Comparison of ENCODE assay signal across 23 cellular contexts in the genomic region with DNA sequence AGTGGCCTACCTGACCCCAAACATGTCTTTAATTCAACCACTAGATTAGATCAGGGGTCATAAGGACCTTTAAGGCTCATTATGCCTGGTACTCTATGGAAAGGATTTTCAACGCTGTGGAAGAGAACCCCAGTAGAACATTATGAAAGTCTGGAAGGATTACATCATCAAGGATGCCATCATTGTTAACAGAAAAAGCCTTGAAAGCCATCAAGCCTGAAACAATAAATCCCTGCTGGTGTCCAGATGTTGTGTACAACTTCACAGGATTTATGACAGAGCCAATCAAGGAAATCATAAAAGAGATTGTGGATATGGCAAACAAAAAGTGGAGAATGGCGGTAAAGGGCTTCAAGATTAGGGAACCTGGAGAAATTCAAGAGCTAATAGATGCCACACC. TPM values are rescaled to one million over a fixed set of nuclear protein-coding genes. Genes with fewer than 3 reads are reported as not detected.
A peak's percentile ranks its signal among the peaks of the same experiment; 100 is the strongest.
DNase-seq lines count a peak whose midpoint lies in the region; ATAC-seq, FAIRE-seq and TF ChIP-seq lines count a peak whose summit lies in the region.
"Had no signal": no experiment of that assay in that cellular context is flagged by ENCODE, and none has a peak within 500 bp of the region (broad histone marks: within the 10 kb centered on the region; RNA-seq: fewer than 3 reads in every experiment).

No MANE protein-coding gene starts in this region.

- no peak for TF ChIP-seq CTCF in HepG2 (CRISPR knock-in tag; IDR thresholded peaks at IDR 0.05)
- TF ChIP-seq CTCF in right lobe of liver (IDR thresholded peaks at IDR 0.05) = no peak
- TF ChIP-seq CTCF in GM20000 (IDR thresholded peaks at IDR 0.05; ENCODE audit: extremely low read depth, missing control alignments) = no peak

- whole genome bisulfite sequencing in HepG2 (ENCODE audit: low lambda C conversion rate) = 98% methylated on average over 2 of the region's 2 CpGs
- WGBS in right lobe of liver (ENCODE audit: insufficient coverage, low coverage, low lambda C conversion rate, missing lambda C conversion rate) = 100% methylated on average over 2 of the region's 2 CpGs

- no peak for TF ChIP-seq POLR2A in HepG2 (IDR thresholded peaks at IDR 0.05; ENCODE audit: insufficient read depth in 1 of 2, low read depth in 2 of 2, low read length in 2 of 2)
- no peak for TF ChIP-seq POLR2A in right lobe of liver (IDR thresholded peaks at IDR 0.05)

- H2AFZ ChIP-seq in HepG2 (ENCODE audit: low read length) = no peak overlapping the region
- H2AFZ ChIP-seq: hepatocyte had no signal

- no peaks in the 10 kb centered on the region for H3K9me3 ChIP-seq in HepG2 (ENCODE audit: low read length)
- H3K9me3 ChIP-seq in right lobe of liver = no peaks in the 10 kb centered on the region
- H3K9me3 ChIP-seq: gastroesophageal sphincter, pancreas, Peyer's patch had no signal

- CTCF ChIA-PET in HepG2 (lab: Yijun Ruan, JAX; ENCODE audit: low intra/inter-chr PET ratio, low total read pairs) = no interaction called here

- no peak for FAIRE-seq in HepG2 (lab: Jason Lieb, UNC)
- FAIRE-seq: H54, pancreas had no signal

- no peak overlapping the region for H3K4me2 ChIP-seq in HepG2 (ENCODE audit: low read depth, low read length)
- H3K4me2 ChIP-seq: BLaER1, hepatocyte had no signal

- H3K27me3 ChIP-seq in HepG2 (ENCODE audit: control insufficient read depth in 1 of 2, insufficient read depth in 2 of 2, low read length in 2 of 2) (no peaks in the 10 kb centered on the region), right lobe of liver (no peaks in the 10 kb centered on the region)
- H3K27me3 ChIP-seq: BLaER1, gastroesophageal sphincter, hepatocyte, pancreas, Peyer's patch had no signal

- no TSS peak for BruUV-seq in HepG2 (replicated peaks; lab: Mats Ljungman, UMichigan)

- H3K4me1 ChIP-seq in HepG2 (ENCODE audit: insufficient read depth, low read length) (no peaks in the 10 kb centered on the region), right lobe of liver (no peaks in the 10 kb centered on the region)
- H3K4me1 ChIP-seq: BLaER1, gastroesophageal sphincter, pancreas, Peyer's patch had no signal

- in situ Hi-C loops in HepG2 (cut with HindIII; ENCODE audit: extremely low pct_ligation_motif_present, low pct_unique_long_range_greater_than_20kb) = no loop called here

- no peaks in the 10 kb centered on the region for H3K79me2 ChIP-seq in HepG2 (ENCODE audit: insufficient read depth, low read length)
- H3K79me2 ChIP-seq: hepatocyte had no signal

- no peaks in the 10 kb centered on the region for H4K20me1 ChIP-seq in HepG2 (ENCODE audit: insufficient read depth, low read length)
- H4K20me1 ChIP-seq: BLaER1 had no signal

- intact Hi-C loops in HepG2 (cut with micrococcal nuclease; ENCODE audit: unreplicated experiment) (no loop called here), right lobe of liver (cut with DNase I) (no loop called here)

- no peak for ATAC-seq in HepG2
- ATAC-seq in right lobe of liver = no peak
- ATAC-seq: esophagus mucosa; gastroesophageal sphincter; stimulated activated effector memory CD8-positive, alpha-beta T cell treated with anti-CD3 and anti-CD28 coated beads, Interleukin-12 subunit alpha, Interleukin-12 subunit beta, amount 100 ng/mL, for 72 hours had no signal

- H3K9ac ChIP-seq in HepG2 (ENCODE audit: insufficient read depth, low read depth, low read length) = no peak overlapping the region
- H3K9ac ChIP-seq: BLaER1 had no signal

- DNase-seq in HepG2 (ENCODE audit: low spot score) (no peak), right lobe of liver (no peak), HCEC 1CT (peak; percentile 6), dermis blood vessel endothelial cell (peak; percentile 21), DMS79 treated with DMSO at 0.1 percent for 48 hours (lab: John Stamatoyannopoulos, UW) (no peak), GM20000 (ENCODE audit: low spot score) (no peak), activated gamma-delta T cell (lab: John Stamatoyannopoulos, UW) (no peak), islet precursor cell (no peak)
- DNase-seq: ACHN; central memory CD4-positive, alpha-beta T cell; Karpas-422; mammary epithelial cell; NCI-H2029; pancreas; Peyer's patch; SHP77; trophoblast cell had no signal

- H3K27ac ChIP-seq in HepG2 (ENCODE audit: extremely low read length, insufficient read depth, low read length) (no peak overlapping the region), right lobe of liver (no peak overlapping the region)
- H3K27ac ChIP-seq: BLaER1, gastroesophageal sphincter, hepatocyte, pancreas, Peyer's patch had no signal

- no peak for TF ChIP-seq EP300 in HepG2 (IDR thresholded peaks at IDR 0.05; ENCODE audit: low read depth in 2 of 2, low read length in 2 of 2)
- TF ChIP-seq EP300 in HepG2 (CRISPR knock-in tag; IDR thresholded peaks at IDR 0.05; ENCODE audit: borderline replicate concordance) = no peak

- POLR2A ChIA-PET in HepG2 (lab: Yijun Ruan, JAX) = no interaction called here

- no peak for TF ChIP-seq RAD21 in HepG2 (CRISPR knock-in tag; IDR thresholded peaks at IDR 0.05)

- no peak overlapping the region for H3K4me3 ChIP-seq in HepG2 (replicated peaks in 1 of 3; ENCODE audit: insufficient read depth in 1 of 3, low read depth in 2 of 3, low read length in 3 of 3)
- H3K4me3 ChIP-seq in right lobe of liver = no peak overlapping the region
- H3K4me3 ChIP-seq: BLaER1, gastroesophageal sphincter, hepatocyte, pancreas, Peyer's patch had no signal

- H3K36me3 ChIP-seq in HepG2 (replicated peaks in 1 of 2; ENCODE audit: control insufficient read depth in 1 of 2, insufficient read depth in 2 of 2, low read length in 2 of 2) (peaks cover 9 to 54% of the 10 kb centered on the region in 2 experiments), right lobe of liver (peaks cover 0 to 41% (median 4%) of the 10 kb centered on the region in 4 donors)

TF ChIP-seq in HepG2, 621 proteins besides CTCF, POLR2A, EP300 and RAD21:
- TF ChIP-seq EEA1 (CRISPR knock-in tag; IDR thresholded peaks at IDR 0.05; ENCODE audit: borderline replicate concordance) (no peak), ATF7 (IDR thresholded peaks at IDR 0.05) (peak; percentile 65), ATF7 (CRISPR knock-in tag; IDR thresholded peaks at IDR 0.05) (no peak)

RNA-seq across cellular contexts. Expression of a gene that starts 59.7 kb away (rescaled TPM):
- total RNA-seq in HepG2 (2016; rRNA removed; fragmentation: Illumina TruSeq; extraction: Trizol) (9.0 and 15.1 TPM in 2 replicates), right lobe of liver (1 to 10 TPM; 5.0 to 9.9 (median 7.6) TPM), dermis blood vessel endothelial cell (10.0 and 12.8 TPM in 2 replicates)
- 17.0 and 21.0 TPM in 2 replicates for total RNA-seq in HepG2 (2016; cell fraction: cytosol; rRNA removed; fragmentation: Illumina TruSeq; extraction: Trizol; ENCODE audit: low read depth)
- total RNA-seq in HepG2 (2016; cell fraction: insoluble cytoplasmic fraction; rRNA removed; fragmentation: Illumina TruSeq; extraction: Trizol) = 9.7 and 14.9 TPM in 2 replicates
- 8.3 and 10.4 TPM in 2 replicates for total RNA-seq in HepG2 (2016; cell fraction: membrane; rRNA removed; fragmentation: Illumina TruSeq; extraction: Trizol)
- 35.8 and 41.5 TPM in 2 replicates for total RNA-seq in HepG2 (2016; cell fraction: nucleus; rRNA removed; fragmentation: Illumina TruSeq; extraction: Trizol)
- polyA plus RNA-seq in HepG2 (2011; rRNA removed) = 7.4 and 9.2 TPM in 2 replicates
- 1.7 and 2.8 TPM in 2 replicates for polyA plus RNA-seq in HepG2 (2011; cell fraction: cytosol; rRNA removed)
- polyA plus RNA-seq in HepG2 (2011; cell fraction: nucleus; rRNA removed) = 14.8 and 14.9 TPM in 2 replicates
- polyA plus RNA-seq in HepG2 (2012) = 8.2 and 11.9 TPM in 2 replicates
- polyA plus RNA-seq in HepG2 (2016; cell fraction: cytosol; fragmentation: Illumina TruSeq; extraction: Trizol; ENCODE audit: low read depth) = 0.86 and 1.3 TPM in 2 replicates
- polyA plus RNA-seq in HepG2 (2016; cell fraction: insoluble cytoplasmic fraction; fragmentation: Illumina TruSeq; extraction: Trizol; ENCODE audit: low read depth) = 11.0 and 11.2 TPM in 2 replicates
- polyA plus RNA-seq in HepG2 (2016; cell fraction: membrane; fragmentation: Illumina TruSeq; extraction: Trizol; ENCODE audit: low read depth) = 2.6 and 2.9 TPM in 2 replicates
- 84.9 and 85.2 TPM in 2 replicates for polyA plus RNA-seq in HepG2 (2016; cell fraction: nucleus; fragmentation: Illumina TruSeq; extraction: Trizol; ENCODE audit: insufficient read depth, low read depth)
- polyA minus RNA-seq in HepG2 (2011; rRNA and poly(A)+ RNA removed; ENCODE audit: low replicate concordance) = 3.2 and 4.4 TPM in 2 replicates
- polyA minus RNA-seq in HepG2 (2011; cell fraction: cytosol; rRNA and poly(A)+ RNA removed) = 3.8 and 5.1 TPM in 2 replicates
- polyA minus RNA-seq in HepG2 (2011; cell fraction: nucleus; rRNA and poly(A)+ RNA removed) = 39.9 and 44.6 TPM in 2 replicates

Comparison
In these comparisons a context has a peak if more than half of its experiments do, and no peak if none do; other contexts are left out.
1. DNase-seq: peak in HCEC 1CT (single experiment) and dermis blood vessel endothelial cell (single experiment); none in HepG2 (single experiment), right lobe of liver (0 of 3), DMS79 treated with DMSO at 0.1 percent for 48 hours (single experiment), GM20000 (single experiment), activated gamma-delta T cell (single experiment) and islet precursor cell (single experiment).